8 cellular contexts compared by ENCODE assay signal in genomic region chr2:237731663-237732062, GRCh38.
DNase-seq lines count a peak whose midpoint lies in the region; ATAC-seq and TF ChIP-seq lines count a peak whose summit lies in the region.

No MANE protein-coding gene starts in this region.

- H3K9me3 ChIP-seq in ascending aorta (no peaks in the 10 kb centered on the region), vagina (no peaks in the 10 kb centered on the region)

- H3K4me1 ChIP-seq in ascending aorta (peaks cover 23 to 58% of the 10 kb centered on the region in 2 donors), mesendoderm (ENCODE audit: control insufficient read depth, low read depth, low read length) (peaks cover 11% of the 10 kb centered on the region), vagina (peaks cover 87% of the 10 kb centered on the region)

- H3K23ac ChIP-seq in mesendoderm (ENCODE audit: low read length), result no peak overlapping the region

- H2AK5ac ChIP-seq in mesendoderm (ENCODE audit: low read length), result no peak overlapping the region

- no peak overlapping the region for H3K4me3 Mint-ChIP-seq in CD14-positive monocyte

- no peak overlapping the region for H2BK5ac ChIP-seq in mesendoderm (ENCODE audit: low read length)

- no peak overlapping the region for H3K56ac ChIP-seq in mesendoderm (ENCODE audit: low read length)

- peaks cover 11 to 15% of the 10 kb centered on the region in 2 donors for H3K36me3 ChIP-seq in ascending aorta
- H3K36me3 ChIP-seq in mesendoderm (ENCODE audit: control insufficient read depth, insufficient read depth, low read length), result no peaks in the 10 kb centered on the region
- H3K36me3 ChIP-seq in vagina, result no peaks in the 10 kb centered on the region

- peaks cover 75 to 78% of the 10 kb centered on the region in 2 donors for H3K36me3 Mint-ChIP-seq in CD14-positive monocyte

- H2BK120ac ChIP-seq in mesendoderm (ENCODE audit: low read depth, low read length), result no peak overlapping the region

- DNase-seq in CD14-positive monocyte (ENCODE audit: low spot score) (peak; percentile 71), NCI-H2227 treated with DMSO at 0.1 percent for 48 hours (lab: John Stamatoyannopoulos, UW) (peak; percentile 5), ascending aorta (ENCODE audit: low spot score in 2 of 2) (no peak), mesendoderm (peak; percentile 76), vagina (ENCODE audit: extremely low spot score in 2 of 2) (peak in 1 of 2 donors; percentile 52), globus pallidus (ENCODE audit: low spot score) (no peak)

- H3K4ac ChIP-seq in mesendoderm (ENCODE audit: low read depth, low read length), result no peak overlapping the region

- H3K79me2 ChIP-seq in mesendoderm (ENCODE audit: control insufficient read depth, insufficient read depth, low read length), result peaks cover 13% of the 10 kb centered on the region

- H3K9ac ChIP-seq in mesendoderm (ENCODE audit: low read length), result no peak overlapping the region

- H3K9me3 Mint-ChIP-seq in CD14-positive monocyte, result no peaks in the 10 kb centered on the region

- intact Hi-C loops in CD14-positive monocyte (cut with micrococcal nuclease), result no loop called here
- intact Hi-C loops in ascending aorta (cut with DNase I), result no loop called here
- intact Hi-C loops in vagina (cut with DNase I), result no loop called here

- ATAC-seq in HG03342 (IDR thresholded peaks at IDR 0.05; ENCODE audit: unreplicated experiment) (no peak), HG03571 (IDR thresholded peaks at IDR 0.05; ENCODE audit: unreplicated experiment) (no peak)

- no peak overlapping the region for H4K5ac ChIP-seq in mesendoderm (ENCODE audit: low read length)

- H3K4me2 ChIP-seq in mesendoderm (ENCODE audit: low read length), result no peak overlapping the region

- peak overlapping the region; percentile 58 to 83 for H3K27ac ChIP-seq in ascending aorta
- no peak overlapping the region for H3K27ac ChIP-seq in mesendoderm (ENCODE audit: low read depth, low read length)
- peak overlapping the region; percentile 73 for H3K27ac ChIP-seq in vagina

- no CpG with 5 or more reads among the region's 6 CpGs for WGBS in mesendoderm (ENCODE audit: extremely low coverage, insufficient coverage, low lambda C conversion rate)

- no peak overlapping the region for H4K8ac ChIP-seq in mesendoderm (ENCODE audit: low read depth, low read length)

- H3K79me1 ChIP-seq in mesendoderm (ENCODE audit: low read length), result peaks cover 18% of the 10 kb centered on the region

- H2BK15ac ChIP-seq in mesendoderm (replicated peaks; ENCODE audit: low read depth), result no peak overlapping the region

- no peaks in the 10 kb centered on the region for H3K27me3 ChIP-seq in ascending aorta
- no peaks in the 10 kb centered on the region for H3K27me3 ChIP-seq in mesendoderm (ENCODE audit: insufficient read depth, low read length, poor library complexity)
- H3K27me3 ChIP-seq in vagina, result no peaks in the 10 kb centered on the region

- H3K18ac ChIP-seq in mesendoderm (ENCODE audit: low read length), result no peak overlapping the region

- no peak for TF ChIP-seq POLR2A in vagina (IDR thresholded peaks at IDR 0.05)

- TF ChIP-seq CTCF in CD14-positive monocyte (IDR thresholded peaks at IDR 0.05) (no peak), ascending aorta (IDR thresholded peaks at IDR 0.05) (no peak), vagina (IDR thresholded peaks at IDR 0.05) (no peak)

- peak overlapping the region in 4 of 7 donors; percentile 47 to 62 (median 62) for H3K27ac Mint-ChIP-seq in CD14-positive monocyte

- H3K27me3 Mint-ChIP-seq in CD14-positive monocyte (ENCODE audit: low read depth in 3 of 3), result peaks cover 0 to 1% (median 0%) of the 10 kb centered on the region in 3 donors

- peaks cover 70% of the 10 kb centered on the region for H3K4me1 Mint-ChIP-seq in CD14-positive monocyte

- H3K4me3 ChIP-seq in ascending aorta (peak overlapping the region; percentile 14 to 42), mesendoderm (ENCODE audit: low read length) (no peak overlapping the region), vagina (no peak overlapping the region)

Comparison
In these comparisons a context has a peak if more than half of its experiments do, and no peak if none do; other contexts are left out.
1. DNase-seq: peak in CD14-positive monocyte (single experiment), NCI-H2227 treated with DMSO at 0.1 percent for 48 hours (single experiment) and mesendoderm (single experiment); none in ascending aorta (0 of 2) and globus pallidus (single experiment).
2. H3K4me3 ChIP-seq: peak in ascending aorta (2 of 2); none in mesendoderm (single experiment) and vagina (0 of 2).